Comparison of ENCODE assay signal across 20 cellular contexts in genomic region chr17:80802626-80803450, GRCh38.
DNase-seq lines count a peak whose midpoint lies in the region; ATAC-seq and TF ChIP-seq lines count a peak whose summit lies in the region.
"Had no signal": no experiment of that assay in that cellular context is flagged by ENCODE, and none has a peak within 500 bp of the region (broad histone marks: within the 10 kb centered on the region; RNA-seq: fewer than 3 reads in every experiment).

No MANE protein-coding gene starts in this region.

- no peaks in the 10 kb centered on the region for H3K27me3 ChIP-seq in Peyer's patch
- no peaks in the 10 kb centered on the region for H3K27me3 ChIP-seq in iPS-20b (ENCODE audit: insufficient read depth, low read length)
- H3K27me3 ChIP-seq in spleen (replicated peaks in 1 of 7): no peaks in the 10 kb centered on the region

- no peak overlapping the region for H3K4me3 Mint-ChIP-seq in activated naive CD4-positive, alpha-beta T cell treated with anti-CD3 and anti-CD28 coated beads for 36 hours
- H3K4me3 Mint-ChIP-seq in T-cell: no peak overlapping the region
- H3K4me3 Mint-ChIP-seq: CD14-positive monocyte had no signal

- intact Hi-C loops in activated naive CD4-positive, alpha-beta T cell treated with anti-CD3 and anti-CD28 coated beads for 36 hours (cut with micrococcal nuclease): no loop called here
- intact Hi-C loops in spleen (cut with DNase I; ENCODE audit: low total_unique reads) (no loop called here), OCI-LY7 (cut with micrococcal nuclease; ENCODE audit: unreplicated experiment) (no loop called here)

- no peaks in the 10 kb centered on the region for H3K36me3 ChIP-seq in Peyer's patch
- no peaks in the 10 kb centered on the region for H3K36me3 ChIP-seq in iPS-20b (ENCODE audit: insufficient read depth, low read depth, low read length)
- peaks cover 0 to 41% (median 0%) of the 10 kb centered on the region in 6 donors for H3K36me3 ChIP-seq in spleen
- H3K36me3 ChIP-seq in OCI-LY7 (ENCODE audit: insufficient read depth, low read length): peaks cover 21% of the 10 kb centered on the region
- H3K36me3 ChIP-seq: HAP-1 had no signal

- 96 to 98% (median 97%) methylated on average over 33 to 37 of the region's 37 CpGs for WGBS in spleen, 5 donors

- CTCF ChIA-PET in activated naive CD4-positive, alpha-beta T cell treated with anti-CD3 and anti-CD28 coated beads for 36 hours (lab: Charles Lee): interaction anchor here (0.7 kb wide), 2 partner anchors 97 to 340 kb away, joined by 3 read pairs; no protein-coding TSS in a partner anchor
- CTCF ChIA-PET in T-cell (lab: Charles Lee): no interaction called here
- CTCF ChIA-PET in OCI-LY7 (lab: Charles Lee; ENCODE audit: unreplicated experiment): interaction anchor here (0.6 kb wide), 1 partner anchor 12 kb away, joined by 4 read pairs; no protein-coding TSS in a partner anchor

- DNase-seq in activated naive CD4-positive, alpha-beta T cell treated with anti-CD3 and anti-CD28 coated beads for 36 hours: no peak
- no peak for DNase-seq in activated naive CD4-positive, alpha-beta T cell treated with Interleukin-2 at 50 U/mL for 16 hours
- DNase-seq in Peyer's patch: peak in 2 of 3 donors; percentile 31 to 36
- peak; percentile 48 for DNase-seq in spleen
- no peak for DNase-seq in T-cell
- DNase-seq in epidermal melanocyte (ENCODE audit: insufficient read length, low spot score): no peak
- no peak for DNase-seq in OCI-LY7 (ENCODE audit: low spot score)
- DNase-seq: ACHN, AML-193, COR-L47, DMS153, NCI-H1105 treated with DMSO at 0.1 percent for 48 hours, NCI-H1694 treated with DMSO at 0.1 percent for 48 hours, NCI-H2107, NCI-H2227 treated with DMSO at 0.1 percent for 48 hours, NCI-H524, SHP77 had no signal

- H3K4me1 Mint-ChIP-seq in activated naive CD4-positive, alpha-beta T cell treated with anti-CD3 and anti-CD28 coated beads for 36 hours (ENCODE audit: low read depth): peaks cover 36% of the 10 kb centered on the region
- peaks cover 0 to 22% (median 13%) of the 10 kb centered on the region in 3 donors for H3K4me1 Mint-ChIP-seq in T-cell
- H3K4me1 Mint-ChIP-seq: CD14-positive monocyte had no signal

- H3K9ac ChIP-seq in iPS-20b (ENCODE audit: low read depth, low read length): no peak overlapping the region

- H3K27ac ChIP-seq in Peyer's patch (no peak overlapping the region), iPS-20b (ENCODE audit: low read length) (peak overlapping the region; percentile 70), spleen (no peak overlapping the region), OCI-LY7 (ENCODE audit: low read depth, low read length, poor library complexity, severe bottlenecking) (no peak overlapping the region)

- H3K4me3 ChIP-seq in Peyer's patch: no peak overlapping the region
- H3K4me3 ChIP-seq in iPS-20b (ENCODE audit: low read length): no peak overlapping the region
- no peak overlapping the region for H3K4me3 ChIP-seq in spleen
- H3K4me3 ChIP-seq in OCI-LY7 (ENCODE audit: low read depth, low read length, poor library complexity, severe bottlenecking): no peak overlapping the region
- H3K4me3 ChIP-seq: HAP-1 had no signal

- H4K20me1 ChIP-seq in OCI-LY7 (ENCODE audit: insufficient read depth, low read length): no peaks in the 10 kb centered on the region

- ATAC-seq in T-cell (replicated peaks in 1 of 4): no peak

- peak overlapping the region; percentile 41 for H3K27ac Mint-ChIP-seq in activated naive CD4-positive, alpha-beta T cell treated with anti-CD3 and anti-CD28 coated beads for 36 hours
- no peak overlapping the region for H3K27ac Mint-ChIP-seq in T-cell

- no peaks in the 10 kb centered on the region for H3K9me2 ChIP-seq in OCI-LY7 (ENCODE audit: insufficient read depth, low read length)

- peaks cover 24% of the 10 kb centered on the region for H3K36me3 Mint-ChIP-seq in activated naive CD4-positive, alpha-beta T cell treated with anti-CD3 and anti-CD28 coated beads for 36 hours (ENCODE audit: low read depth)
- H3K36me3 Mint-ChIP-seq in T-cell: peaks cover 37% of the 10 kb centered on the region

- H3K9me3 Mint-ChIP-seq in activated naive CD4-positive, alpha-beta T cell treated with anti-CD3 and anti-CD28 coated beads for 36 hours: peaks cover 20% of the 10 kb centered on the region
- H3K9me3 Mint-ChIP-seq in T-cell: peaks cover 6 to 14% (median 7%) of the 10 kb centered on the region in 3 donors

- no peak for TF ChIP-seq POLR2A in Peyer's patch (IDR thresholded peaks at IDR 0.05)
- no peak for TF ChIP-seq POLR2A in spleen (IDR thresholded peaks at IDR 0.05)

- no peaks in the 10 kb centered on the region for H3K4me1 ChIP-seq in Peyer's patch
- peaks cover 4% of the 10 kb centered on the region; the same call in 1 of the 2 replicates for H3K4me1 ChIP-seq in iPS-20b (ENCODE audit: insufficient read depth, low read length)
- no peaks in the 10 kb centered on the region for H3K4me1 ChIP-seq in spleen
- H3K4me1 ChIP-seq in OCI-LY7 (ENCODE audit: insufficient read depth, low read length, poor library complexity, severe bottlenecking): peaks cover 11% of the 10 kb centered on the region
- H3K4me1 ChIP-seq: HAP-1 had no signal

- POLR2A ChIA-PET in T-cell (lab: Charles Lee) (no interaction called here), OCI-LY7 (lab: Charles Lee) (no interaction called here)

- TF ChIP-seq CTCF in Peyer's patch (IDR thresholded peaks at IDR 0.05) (no peak), spleen (IDR thresholded peaks at IDR 0.05 in 8 of 11, conservative IDR thresholded peaks at IDR 0.05 in 3 of 11) (no peak), OCI-LY7 (conservative IDR thresholded peaks at IDR 0.05; ENCODE audit: low read length) (no peak)

- no peaks in the 10 kb centered on the region for H3K79me2 ChIP-seq in OCI-LY7 (ENCODE audit: insufficient read depth, low read depth, low read length)

- no peaks in the 10 kb centered on the region for H3K9me3 ChIP-seq in Peyer's patch
- H3K9me3 ChIP-seq in iPS-20b (ENCODE audit: insufficient read depth, low read depth, low read length): peaks cover 6% of the 10 kb centered on the region; the same call in 1 of the 2 replicates
- peaks cover 6 to 21% (median 20%) of the 10 kb centered on the region in 8 donors for H3K9me3 ChIP-seq in spleen
- peaks cover 21% of the 10 kb centered on the region for H3K9me3 ChIP-seq in OCI-LY7 (ENCODE audit: low read length)

- no peaks in the 10 kb centered on the region for H3K27me3 Mint-ChIP-seq in activated naive CD4-positive, alpha-beta T cell treated with anti-CD3 and anti-CD28 coated beads for 36 hours (ENCODE audit: low read depth)
- no peaks in the 10 kb centered on the region for H3K27me3 Mint-ChIP-seq in T-cell

- no TSS peak for BruUV-seq in OCI-LY7 (replicated peaks; lab: Mats Ljungman, UMichigan)

- no peak overlapping the region for H3K4me2 ChIP-seq in OCI-LY7 (ENCODE audit: low read length)

- H2AFZ ChIP-seq in OCI-LY7 (ENCODE audit: low read length): no peak overlapping the region

Comparison
In these comparisons a context has a peak if more than half of its experiments do, and no peak if none do; other contexts are left out.
1. DNase-seq: peak in Peyer's patch (2 of 3) and spleen (single experiment); none in activated naive CD4-positive, alpha-beta T cell treated with anti-CD3 and anti-CD28 coated beads for 36 hours (single experiment), activated naive CD4-positive, alpha-beta T cell treated with Interleukin-2 at 50 U/mL for 16 hours (single experiment), T-cell (0 of 34), epidermal melanocyte (single experiment) and OCI-LY7 (single experiment).
2. CTCF ChIA-PET loops: an anchor here in activated naive CD4-positive, alpha-beta T cell treated with anti-CD3 and anti-CD28 coated beads for 36 hours (0.7 kb wide) and OCI-LY7 (0.6 kb wide); none called in T-cell.